ENCODE assay signal across 17 cellular contexts in genomic region chr10:74282151-74282852, GRCh38.
DNase-seq lines count a peak whose midpoint lies in the region; ATAC-seq and TF ChIP-seq lines count a peak whose summit lies in the region.
"Had no signal": no experiment of that assay in that cellular context is flagged by ENCODE, and none has a peak within 500 bp of the region (broad histone marks: within the 10 kb centered on the region; RNA-seq: fewer than 3 reads in every experiment).

No MANE protein-coding gene starts in this region.

- H3K4me1 ChIP-seq in SK-N-SH (ENCODE audit: control insufficient read depth in 1 of 2, insufficient read depth in 2 of 2, low read depth in 1 of 2, low read length in 1 of 2) (peaks cover 0 to 13% of the 10 kb centered on the region in 2 experiments; a peak in 2 of 4 replicates), smooth muscle cell (ENCODE audit: low read depth) (no peaks in the 10 kb centered on the region)

- H3K9me2 ChIP-seq in SK-N-SH = no peaks in the 10 kb centered on the region

- peak; percentile 42 for ATAC-seq in activated CD4-positive, alpha-beta T cell treated with anti-CD3 and anti-CD28 coated beads for 36 hours

- H3K9me3 ChIP-seq in SK-N-SH (no peaks in the 10 kb centered on the region), smooth muscle cell (replicated peaks; ENCODE audit: low read depth) (no peaks in the 10 kb centered on the region)

- DNase-seq in activated CD4-positive, alpha-beta T cell treated with anti-CD3 and anti-CD28 coated beads for 36 hours = no peak
- no peak for DNase-seq in activated CD4-positive, alpha-beta T cell treated with anti-CD3 and anti-CD28 coated beads for 4 hours
- DNase-seq in SK-N-SH (peak; percentile 14), fibroblast of gingiva (ENCODE audit: low read depth) (peak; percentile 93), smooth muscle cell (lab: John Stamatoyannopoulos, UW; ENCODE audit: unreplicated experiment) (no peak), nephron progenitor cell (no peak), NCI-H510A (lab: John Stamatoyannopoulos, UW) (no peak), GM19238 (ENCODE audit: insufficient read length, low spot score) (no peak)
- DNase-seq: 8988T; activated CD4-positive, alpha-beta T cell treated with anti-CD3 and anti-CD28 coated beads, Interleukin-2, amount 10 ng/mL, durations not matched to agents 7 days and 5 days; activated naive CD4-positive, alpha-beta T cell treated with anti-CD3 and anti-CD28 coated beads, Interleukin-2, amount 50 U/mL, for 16 hours; activated T-cell treated with anti-CD3 and anti-CD28 coated beads for 4 hours; central memory CD4-positive, alpha-beta T cell; KG1; NCI-H226; SIG-M5 had no signal

- H3K36me3 Mint-ChIP-seq in activated CD4-positive, alpha-beta T cell treated with anti-CD3 and anti-CD28 coated beads for 36 hours (ENCODE audit: low read depth) = peaks cover 23% of the 10 kb centered on the region
- peaks cover 6% of the 10 kb centered on the region for H3K36me3 Mint-ChIP-seq in nephron progenitor cell (ENCODE audit: low read depth)

- peaks cover 21% of the 10 kb centered on the region for H3K4me1 Mint-ChIP-seq in activated CD4-positive, alpha-beta T cell treated with anti-CD3 and anti-CD28 coated beads for 36 hours
- no peaks in the 10 kb centered on the region for H3K4me1 Mint-ChIP-seq in nephron progenitor cell

- no peaks in the 10 kb centered on the region for H3K27me3 Mint-ChIP-seq in activated CD4-positive, alpha-beta T cell treated with anti-CD3 and anti-CD28 coated beads for 36 hours
- H3K27me3 Mint-ChIP-seq in nephron progenitor cell (ENCODE audit: low read depth, poor library complexity) = peaks cover 2% of the 10 kb centered on the region
- H3K27me3 Mint-ChIP-seq: activated CD4-positive, alpha-beta T cell treated with anti-CD3 and anti-CD28 coated beads, Interleukin-2, amount 10 ng/mL, durations not matched to agents 7 days and 5 days had no signal

- H3K27me3 ChIP-seq in SK-N-SH (ENCODE audit: insufficient read depth) = no peaks in the 10 kb centered on the region
- H3K27me3 ChIP-seq in smooth muscle cell (ENCODE audit: low read depth) = no peaks in the 10 kb centered on the region

- H3K4me3 ChIP-seq in SK-N-SH (ENCODE audit: low read depth in 2 of 2, low read length in 1 of 2) (no peak overlapping the region), smooth muscle cell (no peak overlapping the region)
- H3K4me3 ChIP-seq: skin epidermis had no signal

- no peak for TF ChIP-seq EP300 in SK-N-SH (IDR thresholded peaks at IDR 0.05; ENCODE audit: borderline replicate concordance in 1 of 2, low read depth in 1 of 2, low read length in 1 of 2)

- H3K79me2 ChIP-seq in SK-N-SH (ENCODE audit: insufficient read depth) (peaks cover 43% of the 10 kb centered on the region), smooth muscle cell (ENCODE audit: low read depth) (peaks cover 4% of the 10 kb centered on the region)

- TF ChIP-seq RAD21 in SK-N-SH (IDR thresholded peaks at IDR 0.05; ENCODE audit: low read length) = no peak

- no peak overlapping the region for H3K4me3 Mint-ChIP-seq in activated CD4-positive, alpha-beta T cell treated with anti-CD3 and anti-CD28 coated beads for 36 hours
- no peak overlapping the region for H3K4me3 Mint-ChIP-seq in nephron progenitor cell
- H3K4me3 Mint-ChIP-seq: activated CD4-positive, alpha-beta T cell treated with anti-CD3 and anti-CD28 coated beads, Interleukin-2, amount 10 ng/mL, durations not matched to agents 7 days and 5 days had no signal

- H3K27ac ChIP-seq in SK-N-SH (ENCODE audit: low read depth in 2 of 2, low read length in 1 of 2) (peak overlapping the region; percentile 11 to 45; a peak in 2 of 4 replicates), smooth muscle cell (ENCODE audit: low read depth) (peak overlapping the region; percentile 32)

- WGBS in SK-N-SH (ENCODE audit: low lambda C conversion rate) = 85% methylated on average over 4 of the region's 4 CpGs
- 95% methylated on average over 4 of the region's 4 CpGs for WGBS in smooth muscle cell (ENCODE audit: low lambda C conversion rate)

- H4K20me1 ChIP-seq in SK-N-SH (ENCODE audit: insufficient read depth) = no peaks in the 10 kb centered on the region
- no peaks in the 10 kb centered on the region for H4K20me1 ChIP-seq in smooth muscle cell (ENCODE audit: low read depth)

- H3K9ac ChIP-seq in SK-N-SH (no peak overlapping the region), smooth muscle cell (ENCODE audit: low read depth) (no peak overlapping the region)

- H3K27ac Mint-ChIP-seq in activated CD4-positive, alpha-beta T cell treated with anti-CD3 and anti-CD28 coated beads for 36 hours = no peak overlapping the region
- no peak overlapping the region for H3K27ac Mint-ChIP-seq in nephron progenitor cell
- H3K27ac Mint-ChIP-seq: activated CD4-positive, alpha-beta T cell treated with anti-CD3 and anti-CD28 coated beads, Interleukin-2, amount 10 ng/mL, durations not matched to agents 7 days and 5 days had no signal

- H3K36me3 ChIP-seq in SK-N-SH (replicated peaks in 1 of 2; ENCODE audit: control insufficient read depth in 1 of 2, insufficient read depth in 2 of 2, low read length in 1 of 2) = no peaks in the 10 kb centered on the region
- no peaks in the 10 kb centered on the region for H3K36me3 ChIP-seq in smooth muscle cell (ENCODE audit: low read depth)

- H3K4me2 ChIP-seq in SK-N-SH = no peak overlapping the region
- no peak overlapping the region for H3K4me2 ChIP-seq in smooth muscle cell

- H3F3A ChIP-seq in SK-N-SH (replicated peaks; ENCODE audit: insufficient read depth) = peaks cover 9% of the 10 kb centered on the region
- H3F3A ChIP-seq in smooth muscle cell (ENCODE audit: low read depth) = no peaks in the 10 kb centered on the region

- H3K9me3 Mint-ChIP-seq in activated CD4-positive, alpha-beta T cell treated with anti-CD3 and anti-CD28 coated beads for 36 hours (ENCODE audit: low read depth) = peaks cover 9% of the 10 kb centered on the region
- peaks cover 5% of the 10 kb centered on the region for H3K9me3 Mint-ChIP-seq in nephron progenitor cell

- TF ChIP-seq CTCF in SK-N-SH (IDR thresholded peaks at IDR 0.05) (no peak), smooth muscle cell (IDR thresholded peaks at IDR 0.05; ENCODE audit: borderline replicate concordance, insufficient read depth, poor library complexity, severe bottlenecking) (no peak), nephron progenitor cell (IDR thresholded peaks at IDR 0.05) (no peak)

- H2AFZ ChIP-seq in SK-N-SH (ENCODE audit: low read depth) (no peak overlapping the region), smooth muscle cell (ENCODE audit: low read depth) (no peak overlapping the region)

- POLR2A ChIA-PET in activated CD4-positive, alpha-beta T cell treated with anti-CD3 and anti-CD28 coated beads for 36 hours (lab: Charles Lee) = no interaction called here
- POLR2A ChIA-PET in SK-N-SH (lab: Yijun Ruan, JAX) = no interaction called here

- CTCF ChIA-PET in activated CD4-positive, alpha-beta T cell treated with anti-CD3 and anti-CD28 coated beads for 36 hours (lab: Charles Lee) = interaction anchor here (0.6 kb wide), 1 partner anchor 616 kb away, joined by 3 read pairs; no protein-coding TSS in a partner anchor
- CTCF ChIA-PET in SK-N-SH (lab: Yijun Ruan, JAX) = interaction anchor here (0.6 to 0.9 kb wide), 2 partner anchors 9 to 15 kb away, joined by 3 read pairs; no protein-coding TSS in a partner anchor

- intact Hi-C loops in activated CD4-positive, alpha-beta T cell treated with anti-CD3 and anti-CD28 coated beads for 36 hours (cut with DNase I, micrococcal nuclease) = no loop called here

TF ChIP-seq in SK-N-SH, 30 proteins besides CTCF, POLR2A, EP300 and RAD21:
- TF ChIP-seq GABPA (IDR thresholded peaks at IDR 0.05; ENCODE audit: low read depth) = no peak
- no peak for TF ChIP-seq CHD2 (IDR thresholded peaks at IDR 0.05; ENCODE audit: low read length, partially characterized antibody)
- TF ChIP-seq, protein P1, sequence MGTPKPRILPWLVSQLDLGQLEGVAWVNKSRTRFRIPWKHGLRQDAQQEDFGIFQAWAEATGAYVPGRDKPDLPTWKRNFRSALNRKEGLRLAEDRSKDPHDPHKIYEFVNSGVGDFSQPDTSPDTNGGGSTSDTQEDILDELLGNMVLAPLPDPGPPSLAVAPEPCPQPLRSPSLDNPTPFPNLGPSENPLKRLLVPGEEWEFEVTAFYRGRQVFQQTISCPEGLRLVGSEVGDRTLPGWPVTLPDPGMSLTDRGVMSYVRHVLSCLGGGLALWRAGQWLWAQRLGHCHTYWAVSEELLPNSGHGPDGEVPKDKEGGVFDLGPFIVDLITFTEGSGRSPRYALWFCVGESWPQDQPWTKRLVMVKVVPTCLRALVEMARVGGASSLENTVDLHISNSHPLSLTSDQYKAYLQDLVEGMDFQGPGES (IDR thresholded peaks at IDR 0.05; ENCODE audit: low read depth, low read length) = no peak
- no peak for TF ChIP-seq FOXM1 (IDR thresholded peaks at IDR 0.05; ENCODE audit: low read depth)
- no peak for TF ChIP-seq SIN3A (IDR thresholded peaks at IDR 0.05; ENCODE audit: borderline replicate concordance, low read depth, low read length)
- TF ChIP-seq TCF12 (IDR thresholded peaks at IDR 0.05) = peak; percentile 27
- no peak for TF ChIP-seq JUND (IDR thresholded peaks at IDR 0.05)
- no peak for TF ChIP-seq MAX (IDR thresholded peaks at IDR 0.05; ENCODE audit: low read depth)

Comparison
In these comparisons a context has a peak if more than half of its experiments do, and no peak if none do; other contexts are left out.
1. DNase-seq: peak in SK-N-SH (single experiment) and fibroblast of gingiva (single experiment); none in activated CD4-positive, alpha-beta T cell treated with anti-CD3 and anti-CD28 coated beads for 36 hours (single experiment), activated CD4-positive, alpha-beta T cell treated with anti-CD3 and anti-CD28 coated beads for 4 hours (0 of 2), smooth muscle cell (single experiment), nephron progenitor cell (single experiment), NCI-H510A (single experiment) and GM19238 (single experiment).